1 cellular context compared by ENCODE assay signal in genomic region chr14:71538288-71538687, GRCh38.
TF ChIP-seq lines count a peak whose summit lies in the region.

No MANE protein-coding gene starts in this region.

TF ChIP-seq in WTC11, 78 proteins besides CTCF, POLR2A, EP300 and RAD21 (continued from another document):
- TF ChIP-seq, protein P1, sequence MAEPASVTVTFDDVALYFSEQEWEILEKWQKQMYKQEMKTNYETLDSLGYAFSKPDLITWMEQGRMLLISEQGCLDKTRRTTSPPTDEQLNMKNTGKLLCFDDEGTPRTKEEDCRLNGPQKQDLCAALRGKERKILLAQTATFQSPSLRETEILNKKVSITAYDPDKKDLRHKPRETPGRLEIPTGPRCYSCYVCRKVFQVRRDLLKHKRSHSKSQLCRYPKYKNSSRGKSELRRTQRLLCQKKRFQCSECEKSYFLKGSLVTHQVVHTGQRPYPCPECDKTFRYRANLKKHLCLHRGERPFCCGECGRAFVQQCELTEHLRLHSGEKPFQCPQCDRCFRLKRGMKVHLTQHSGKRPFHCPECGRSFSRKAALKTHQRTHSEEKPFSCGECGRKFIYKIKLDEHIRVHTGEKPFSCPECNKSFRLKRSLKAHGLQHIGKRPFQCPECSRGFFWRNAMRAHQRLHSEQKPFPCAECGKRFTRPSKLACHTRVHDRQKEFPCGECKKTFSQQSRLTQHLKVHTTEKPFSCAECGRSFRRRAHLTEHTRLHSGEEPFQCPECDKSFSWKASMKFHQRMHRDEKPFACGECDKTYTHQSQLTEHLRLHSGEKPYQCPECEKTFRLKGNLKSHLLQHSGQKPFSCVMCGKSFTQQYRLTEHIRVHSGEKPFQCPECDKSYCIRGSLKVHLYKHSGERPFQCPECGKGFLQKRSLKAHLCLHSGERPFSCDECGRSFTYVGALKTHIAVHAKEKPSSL (CRISPR knock-in tag; conservative IDR thresholded peaks at IDR 0.05) = no peak
- TF ChIP-seq GRHL2 (CRISPR knock-in tag; IDR thresholded peaks at IDR 0.05; ENCODE audit: insufficient replicate concordance, severe bottlenecking) (no peak), FOXP1 (CRISPR knock-in tag; IDR thresholded peaks at IDR 0.05; ENCODE audit: borderline replicate concordance) (no peak), TEAD1 (CRISPR knock-in tag; IDR thresholded peaks at IDR 0.05) (no peak), NFE2L1 (CRISPR knock-in tag; IDR thresholded peaks at IDR 0.05) (no peak), GTF2I (CRISPR knock-in tag; conservative IDR thresholded peaks at IDR 0.05) (no peak), NFYB (CRISPR knock-in tag; conservative IDR thresholded peaks at IDR 0.05; ENCODE audit: low read depth) (no peak), ZBTB21 (CRISPR knock-in tag; IDR thresholded peaks at IDR 0.05; ENCODE audit: borderline replicate concordance) (no peak), E2F5 (CRISPR knock-in tag; IDR thresholded peaks at IDR 0.05) (no peak)
- TF ChIP-seq, protein P2, sequence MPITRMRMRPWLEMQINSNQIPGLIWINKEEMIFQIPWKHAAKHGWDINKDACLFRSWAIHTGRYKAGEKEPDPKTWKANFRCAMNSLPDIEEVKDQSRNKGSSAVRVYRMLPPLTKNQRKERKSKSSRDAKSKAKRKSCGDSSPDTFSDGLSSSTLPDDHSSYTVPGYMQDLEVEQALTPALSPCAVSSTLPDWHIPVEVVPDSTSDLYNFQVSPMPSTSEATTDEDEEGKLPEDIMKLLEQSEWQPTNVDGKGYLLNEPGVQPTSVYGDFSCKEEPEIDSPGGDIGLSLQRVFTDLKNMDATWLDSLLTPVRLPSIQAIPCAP (CRISPR knock-in tag; IDR thresholded peaks at IDR 0.05) = no peak
